1 cellular context compared by ENCODE assay signal in genomic region chr19:4062576-4063368, GRCh38.
TF ChIP-seq lines count a peak whose summit lies in the region.

No MANE protein-coding gene starts in this region.

TF ChIP-seq in HepG2, 621 proteins besides CTCF, POLR2A, EP300 and RAD21 (continued from another document and continues in another):
- TF ChIP-seq ZNF484 (CRISPR knock-in tag; IDR thresholded peaks at IDR 0.05; ENCODE audit: borderline replicate concordance, low read depth) = no peak
- peak; percentile 82 for TF ChIP-seq KDM1A (CRISPR knock-in tag; IDR thresholded peaks at IDR 0.05)
- TF ChIP-seq ZBTB38 (CRISPR knock-in tag; IDR thresholded peaks at IDR 0.05) = no peak
- TF ChIP-seq KDM4B (CRISPR knock-in tag; IDR thresholded peaks at IDR 0.05) = no peak
- TF ChIP-seq ISL2 (CRISPR knock-in tag; IDR thresholded peaks at IDR 0.05) = no peak
- TF ChIP-seq TCF7 (IDR thresholded peaks at IDR 0.05; ENCODE audit: low read depth) = no peak
- TF ChIP-seq, protein P1, sequence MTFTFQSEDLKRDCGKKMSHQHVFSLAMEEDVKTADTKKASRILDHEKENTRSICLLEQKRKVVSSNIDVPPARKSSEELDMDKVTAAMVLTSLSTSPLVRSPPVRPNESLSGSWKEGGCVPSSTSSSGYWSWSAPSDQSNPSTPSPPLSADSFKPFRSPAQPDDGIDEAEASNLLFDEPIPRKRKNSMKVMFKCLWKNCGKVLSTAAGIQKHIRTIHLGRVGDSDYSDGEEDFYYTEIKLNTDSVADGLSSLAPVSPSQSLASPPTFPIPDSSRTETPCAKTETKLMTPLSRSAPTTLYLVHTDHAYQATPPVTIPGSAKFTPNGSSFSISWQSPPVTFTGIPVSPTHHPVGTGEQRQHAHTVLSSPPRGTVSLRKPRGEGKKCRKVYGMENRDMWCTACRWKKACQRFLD (CRISPR knock-in tag; IDR thresholded peaks at IDR 0.05; ENCODE audit: borderline replicate concordance) = no peak
- TF ChIP-seq, protein P2, sequence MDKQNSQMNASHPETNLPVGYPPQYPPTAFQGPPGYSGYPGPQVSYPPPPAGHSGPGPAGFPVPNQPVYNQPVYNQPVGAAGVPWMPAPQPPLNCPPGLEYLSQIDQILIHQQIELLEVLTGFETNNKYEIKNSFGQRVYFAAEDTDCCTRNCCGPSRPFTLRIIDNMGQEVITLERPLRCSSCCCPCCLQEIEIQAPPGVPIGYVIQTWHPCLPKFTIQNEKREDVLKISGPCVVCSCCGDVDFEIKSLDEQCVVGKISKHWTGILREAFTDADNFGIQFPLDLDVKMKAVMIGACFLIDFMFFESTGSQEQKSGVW (CRISPR knock-in tag; IDR thresholded peaks at IDR 0.05; ENCODE audit: borderline replicate concordance) = no peak
- TF ChIP-seq ZNF343 (CRISPR knock-in tag; IDR thresholded peaks at IDR 0.05) = no peak
- TF ChIP-seq HOXA9 (CRISPR knock-in tag; IDR thresholded peaks at IDR 0.05; ENCODE audit: borderline replicate concordance) = no peak
- no peak for TF ChIP-seq TOPORS (CRISPR knock-in tag; IDR thresholded peaks at IDR 0.05)
- TF ChIP-seq ZSCAN9 (CRISPR knock-in tag; IDR thresholded peaks at IDR 0.05; ENCODE audit: borderline replicate concordance) = no peak
- no peak for TF ChIP-seq ISX (CRISPR knock-in tag; conservative IDR thresholded peaks at IDR 0.05)
- TF ChIP-seq MBD4 (IDR thresholded peaks at IDR 0.05; ENCODE audit: borderline replicate concordance, low read length) = no peak
- TF ChIP-seq KDM3A (CRISPR knock-in tag; IDR thresholded peaks at IDR 0.05; ENCODE audit: low read depth) = no peak
- no peak for TF ChIP-seq HNF1A (IDR thresholded peaks at IDR 0.05; ENCODE audit: low read depth)
- TF ChIP-seq HNF1A (CRISPR knock-in tag; IDR thresholded peaks at IDR 0.05; ENCODE audit: borderline replicate concordance) = 0 out of 2 replicates have a peak, but pooled peaks have one; percentile 23
- TF ChIP-seq RCOR2 (CRISPR knock-in tag; IDR thresholded peaks at IDR 0.05) = no peak
- TF ChIP-seq CBX2 (IDR thresholded peaks at IDR 0.05; ENCODE audit: low read depth, low read length) = no peak
- no peak for TF ChIP-seq CBX2 (CRISPR knock-in tag; IDR thresholded peaks at IDR 0.05; ENCODE audit: low read depth)
- no peak for TF ChIP-seq IRF2 (CRISPR knock-in tag; IDR thresholded peaks at IDR 0.05)
- TF ChIP-seq ZNF264 (CRISPR knock-in tag; IDR thresholded peaks at IDR 0.05) = no peak
- TF ChIP-seq XBP1 (CRISPR knock-in tag; IDR thresholded peaks at IDR 0.05) = no peak
- peak; percentile 91 for TF ChIP-seq AGO2 (optimal IDR thresholded peaks at IDR 0.05; ENCODE audit: low read depth, low read length)
- no peak for TF ChIP-seq KAT2B (IDR thresholded peaks at IDR 0.05; ENCODE audit: borderline replicate concordance, low read depth, low read length)
- no peak for TF ChIP-seq GATAD2A (CRISPR knock-in tag; IDR thresholded peaks at IDR 0.05)
- TF ChIP-seq ZNF703 (CRISPR knock-in tag; IDR thresholded peaks at IDR 0.05; ENCODE audit: borderline replicate concordance) = no peak
- TF ChIP-seq RBM22 (optimal IDR thresholded peaks at IDR 0.05; ENCODE audit: low read length) = peak; percentile 26
- TF ChIP-seq ONECUT2 (CRISPR knock-in tag; IDR thresholded peaks at IDR 0.05) = no peak
- TF ChIP-seq ZNF235 (CRISPR knock-in tag; IDR thresholded peaks at IDR 0.05; ENCODE audit: borderline replicate concordance) = no peak
- no peak for TF ChIP-seq NFAT5 (CRISPR knock-in tag; IDR thresholded peaks at IDR 0.05)
- TF ChIP-seq NCOA1 (CRISPR knock-in tag; IDR thresholded peaks at IDR 0.05) = no peak
- TF ChIP-seq ZNF720 (CRISPR knock-in tag; IDR thresholded peaks at IDR 0.05) = no peak
- TF ChIP-seq ZNF850 (CRISPR knock-in tag; conservative IDR thresholded peaks at IDR 0.05) = no peak
- no peak for TF ChIP-seq ZNF781 (CRISPR knock-in tag; IDR thresholded peaks at IDR 0.05; ENCODE audit: borderline replicate concordance, not compliant biosample characterization)
- TF ChIP-seq ZBTB46 (CRISPR knock-in tag; IDR thresholded peaks at IDR 0.05; ENCODE audit: borderline replicate concordance) = no peak
- TF ChIP-seq PTBP1 (IDR thresholded peaks at IDR 0.05; ENCODE audit: low read depth, low read length, poor library complexity, severe bottlenecking) = no peak
- no peak for TF ChIP-seq EZH2 (conservative IDR thresholded peaks at IDR 0.05; ENCODE audit: low read depth, low read length)
- no peak for TF ChIP-seq HINFP (CRISPR knock-in tag; IDR thresholded peaks at IDR 0.05; ENCODE audit: low read depth)
- no peak for TF ChIP-seq ZNF775 (CRISPR knock-in tag; IDR thresholded peaks at IDR 0.05; ENCODE audit: borderline replicate concordance)
- TF ChIP-seq REXO4 (CRISPR knock-in tag; IDR thresholded peaks at IDR 0.05; ENCODE audit: borderline replicate concordance) = no peak
- peak; percentile 75; the same call in 1 of the 2 replicates for TF ChIP-seq ADNP (CRISPR knock-in tag; IDR thresholded peaks at IDR 0.05)
- TF ChIP-seq NFE2L1 (CRISPR knock-in tag; IDR thresholded peaks at IDR 0.05; ENCODE audit: borderline replicate concordance) = no peak
- no peak; the same call in 1 of the 2 replicates for TF ChIP-seq ZNF142 (CRISPR knock-in tag; IDR thresholded peaks at IDR 0.05)
- no peak for TF ChIP-seq ZEB1 (IDR thresholded peaks at IDR 0.05; ENCODE audit: insufficient replicate concordance, low read depth)
